27 cellular contexts compared by ENCODE assay signal in genomic region chr3:193033381-193033780, GRCh38.
"Had no signal": no experiment of that assay in that cellular context is flagged by ENCODE, and none has a peak within 500 bp of the region (broad histone marks: within the 10 kb centered on the region; RNA-seq: fewer than 3 reads in every experiment).

No MANE protein-coding gene starts in this region.

- H3K9me3 Mint-ChIP-seq: neural progenitor cell; stimulated activated effector memory CD8-positive, alpha-beta T cell treated with anti-CD3 and anti-CD28 coated beads, Interleukin-12 subunit alpha, Interleukin-12 subunit beta, amount 100 ng/mL, for 72 hours had no signal

- ATAC-seq: natural killer cell; psoas muscle; right cardiac atrium; right lobe of liver; stimulated activated effector memory CD8-positive, alpha-beta T cell treated with anti-CD3 and anti-CD28 coated beads, Interleukin-12 subunit alpha, Interleukin-12 subunit beta, amount 100 ng/mL, for 72 hours; stimulated activated naive B cell treated with anti-CD40 and anti-IgM and Interleukin-4, amounts not matched to agents 10 μg/mL and 1 μg/mL and 100 μg/mL, for 72 hours had no signal

- H3K4me3 Mint-ChIP-seq: natural killer cell; nephron; neural progenitor cell; stimulated activated effector memory CD8-positive, alpha-beta T cell treated with anti-CD3 and anti-CD28 coated beads, Interleukin-12 subunit alpha, Interleukin-12 subunit beta, amount 100 ng/mL, for 72 hours; stimulated activated naive B cell treated with anti-CD40 and anti-IgM and Interleukin-4, amounts not matched to agents 10 μg/mL and 1 μg/mL and 100 μg/mL, for 72 hours had no signal

- H3K4me1 ChIP-seq: parathyroid adenoma, psoas muscle, right lobe of liver, sigmoid colon, stomach, thyroid gland, tibial nerve, vagina had no signal

- DNase-seq: natural killer cell; occipital lobe; ovary; posterior cingulate gyrus; psoas muscle; right cardiac atrium; right lobe of liver; sigmoid colon; small intestine; stimulated activated CD4-positive, alpha-beta T cell treated with anti-CD3 and anti-CD28 coated beads, Interleukin-15, amount 100 ng/mL, for 24 hours; stimulated activated CD4-positive, alpha-beta T cell treated with anti-CD3 and anti-CD28 coated beads, Interleukin-2, amount 100 ng/mL, for 24 hours; stimulated activated CD4-positive, alpha-beta T cell treated with anti-CD3 and anti-CD28 coated beads, Interleukin-2, amount 100 ng/mL, for 48 hours; stimulated activated CD4-positive, alpha-beta T cell treated with anti-CD3 and anti-CD28 coated beads, Interleukin-4, amount 100 ng/mL, for 24 hours; stimulated activated naive B cell treated with anti-CD40 and anti-IgM and Interleukin-4, amounts not matched to agents 10 μg/mL and 1 μg/mL and 100 μg/mL, for 72 hours; stimulated activated naive CD4-positive, alpha-beta T cell treated with Interleukin-2 at 50 U/mL for 16 hours; stomach; thyroid gland; trophoblast cell had no signal

- H3K27me3 ChIP-seq: neural progenitor cell, ovary, right lobe of liver, sigmoid colon, stomach, upper lobe of left lung, vagina had no signal

- H3K27ac Mint-ChIP-seq: natural killer cell; nephron; neural progenitor cell; progenitor cell of endocrine pancreas; stimulated activated effector memory CD8-positive, alpha-beta T cell treated with anti-CD3 and anti-CD28 coated beads, Interleukin-12 subunit alpha, Interleukin-12 subunit beta, amount 100 ng/mL, for 72 hours; stimulated activated naive B cell treated with anti-CD40 and anti-IgM and Interleukin-4, amounts not matched to agents 10 μg/mL and 1 μg/mL and 100 μg/mL, for 72 hours had no signal

- H3K9me3 ChIP-seq: ovary, psoas muscle, right lobe of liver, sigmoid colon, thoracic aorta, thyroid gland, tibial nerve, upper lobe of left lung, vagina had no signal

- H3K27me3 Mint-ChIP-seq: stimulated activated naive B cell treated with anti-CD40 and anti-IgM and Interleukin-4, amounts not matched to agents 10 μg/mL and 1 μg/mL and 100 μg/mL, for 72 hours had no signal

- H3K4me1 Mint-ChIP-seq: natural killer cell; nephron; neural progenitor cell; stimulated activated effector memory CD8-positive, alpha-beta T cell treated with anti-CD3 and anti-CD28 coated beads, Interleukin-12 subunit alpha, Interleukin-12 subunit beta, amount 100 ng/mL, for 72 hours; stimulated activated naive B cell treated with anti-CD40 and anti-IgM and Interleukin-4, amounts not matched to agents 10 μg/mL and 1 μg/mL and 100 μg/mL, for 72 hours had no signal

- H3K36me3 Mint-ChIP-seq: natural killer cell; neural progenitor cell; stimulated activated effector memory CD8-positive, alpha-beta T cell treated with anti-CD3 and anti-CD28 coated beads, Interleukin-12 subunit alpha, Interleukin-12 subunit beta, amount 100 ng/mL, for 72 hours; stimulated activated naive B cell treated with anti-CD40 and anti-IgM and Interleukin-4, amounts not matched to agents 10 μg/mL and 1 μg/mL and 100 μg/mL, for 72 hours had no signal

- H3K27ac ChIP-seq: neural progenitor cell, ovary, parathyroid adenoma, psoas muscle, right lobe of liver, sigmoid colon, stomach, thoracic aorta, thyroid gland, tibial nerve, upper lobe of left lung, vagina had no signal

- H3K36me3 ChIP-seq: neural progenitor cell, ovary, right lobe of liver, sigmoid colon, stomach, thoracic aorta, thyroid gland, tibial nerve, upper lobe of left lung, vagina had no signal

- H3K4me3 ChIP-seq: neural progenitor cell, ovary, psoas muscle, right lobe of liver, sigmoid colon, stomach, thoracic aorta, thyroid gland, tibial nerve, upper lobe of left lung, vagina had no signal
